Comparison of ENCODE assay signal across 1 cellular context in the genomic region with DNA sequence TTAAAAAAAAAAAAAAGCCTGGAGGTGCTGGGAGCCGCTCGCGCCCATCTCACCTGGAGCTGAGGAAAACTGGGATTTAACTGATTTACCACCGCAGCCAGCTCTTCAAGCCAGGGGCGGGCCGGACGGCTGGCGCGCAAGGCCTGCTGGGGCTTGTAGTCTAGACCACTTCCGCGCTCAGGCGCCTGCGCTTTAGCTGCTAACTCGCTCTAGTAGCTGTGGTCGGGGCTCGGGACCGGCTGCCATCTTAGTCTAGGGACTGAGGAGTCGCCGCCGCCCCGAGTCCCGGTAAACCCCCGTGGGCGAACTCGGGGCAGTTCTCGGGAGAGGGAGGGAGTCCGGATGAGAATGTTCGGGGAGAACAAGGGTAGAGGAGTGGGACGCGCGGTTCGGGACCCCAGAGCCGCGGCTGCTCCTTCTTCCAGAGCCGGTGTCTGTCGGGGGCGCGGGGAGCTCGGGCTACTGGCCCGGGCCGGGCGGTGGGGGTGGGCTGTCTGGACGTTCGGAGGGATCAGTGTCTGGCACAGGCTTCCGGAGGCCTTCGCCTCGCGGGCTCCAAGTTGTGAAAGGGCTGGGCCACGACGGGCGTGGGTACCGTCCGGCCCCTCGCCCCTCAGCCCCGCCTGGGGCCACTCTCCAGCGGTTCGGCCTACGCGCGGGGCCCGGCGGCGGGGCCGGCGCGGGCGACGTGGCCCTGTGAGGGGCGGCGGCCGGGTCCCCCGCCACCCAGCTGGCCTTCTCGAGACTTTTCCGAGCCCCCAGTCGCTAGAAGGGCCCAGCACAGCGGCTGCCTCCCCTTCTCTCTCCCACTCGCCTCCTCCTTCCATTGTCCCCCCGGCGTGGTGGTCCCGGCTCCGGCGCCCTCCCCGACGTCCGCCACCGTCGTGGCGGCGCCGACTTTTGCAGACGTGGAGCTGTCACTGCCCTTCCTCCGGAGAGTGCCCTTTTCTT.
A peak's percentile ranks its signal among the peaks of the same experiment; 100 is the strongest.
TF ChIP-seq lines count a peak whose summit lies in the region.

A gene (plus strand): TSS at position 212 of the 951 bp plus-strand sequence. CDS start 30,539 bp downstream, outside the sequence.

TF ChIP-seq in GM23338, 12 proteins besides CTCF, POLR2A, EP300 and RAD21 (continued from another document):
- TF ChIP-seq, protein P1, sequence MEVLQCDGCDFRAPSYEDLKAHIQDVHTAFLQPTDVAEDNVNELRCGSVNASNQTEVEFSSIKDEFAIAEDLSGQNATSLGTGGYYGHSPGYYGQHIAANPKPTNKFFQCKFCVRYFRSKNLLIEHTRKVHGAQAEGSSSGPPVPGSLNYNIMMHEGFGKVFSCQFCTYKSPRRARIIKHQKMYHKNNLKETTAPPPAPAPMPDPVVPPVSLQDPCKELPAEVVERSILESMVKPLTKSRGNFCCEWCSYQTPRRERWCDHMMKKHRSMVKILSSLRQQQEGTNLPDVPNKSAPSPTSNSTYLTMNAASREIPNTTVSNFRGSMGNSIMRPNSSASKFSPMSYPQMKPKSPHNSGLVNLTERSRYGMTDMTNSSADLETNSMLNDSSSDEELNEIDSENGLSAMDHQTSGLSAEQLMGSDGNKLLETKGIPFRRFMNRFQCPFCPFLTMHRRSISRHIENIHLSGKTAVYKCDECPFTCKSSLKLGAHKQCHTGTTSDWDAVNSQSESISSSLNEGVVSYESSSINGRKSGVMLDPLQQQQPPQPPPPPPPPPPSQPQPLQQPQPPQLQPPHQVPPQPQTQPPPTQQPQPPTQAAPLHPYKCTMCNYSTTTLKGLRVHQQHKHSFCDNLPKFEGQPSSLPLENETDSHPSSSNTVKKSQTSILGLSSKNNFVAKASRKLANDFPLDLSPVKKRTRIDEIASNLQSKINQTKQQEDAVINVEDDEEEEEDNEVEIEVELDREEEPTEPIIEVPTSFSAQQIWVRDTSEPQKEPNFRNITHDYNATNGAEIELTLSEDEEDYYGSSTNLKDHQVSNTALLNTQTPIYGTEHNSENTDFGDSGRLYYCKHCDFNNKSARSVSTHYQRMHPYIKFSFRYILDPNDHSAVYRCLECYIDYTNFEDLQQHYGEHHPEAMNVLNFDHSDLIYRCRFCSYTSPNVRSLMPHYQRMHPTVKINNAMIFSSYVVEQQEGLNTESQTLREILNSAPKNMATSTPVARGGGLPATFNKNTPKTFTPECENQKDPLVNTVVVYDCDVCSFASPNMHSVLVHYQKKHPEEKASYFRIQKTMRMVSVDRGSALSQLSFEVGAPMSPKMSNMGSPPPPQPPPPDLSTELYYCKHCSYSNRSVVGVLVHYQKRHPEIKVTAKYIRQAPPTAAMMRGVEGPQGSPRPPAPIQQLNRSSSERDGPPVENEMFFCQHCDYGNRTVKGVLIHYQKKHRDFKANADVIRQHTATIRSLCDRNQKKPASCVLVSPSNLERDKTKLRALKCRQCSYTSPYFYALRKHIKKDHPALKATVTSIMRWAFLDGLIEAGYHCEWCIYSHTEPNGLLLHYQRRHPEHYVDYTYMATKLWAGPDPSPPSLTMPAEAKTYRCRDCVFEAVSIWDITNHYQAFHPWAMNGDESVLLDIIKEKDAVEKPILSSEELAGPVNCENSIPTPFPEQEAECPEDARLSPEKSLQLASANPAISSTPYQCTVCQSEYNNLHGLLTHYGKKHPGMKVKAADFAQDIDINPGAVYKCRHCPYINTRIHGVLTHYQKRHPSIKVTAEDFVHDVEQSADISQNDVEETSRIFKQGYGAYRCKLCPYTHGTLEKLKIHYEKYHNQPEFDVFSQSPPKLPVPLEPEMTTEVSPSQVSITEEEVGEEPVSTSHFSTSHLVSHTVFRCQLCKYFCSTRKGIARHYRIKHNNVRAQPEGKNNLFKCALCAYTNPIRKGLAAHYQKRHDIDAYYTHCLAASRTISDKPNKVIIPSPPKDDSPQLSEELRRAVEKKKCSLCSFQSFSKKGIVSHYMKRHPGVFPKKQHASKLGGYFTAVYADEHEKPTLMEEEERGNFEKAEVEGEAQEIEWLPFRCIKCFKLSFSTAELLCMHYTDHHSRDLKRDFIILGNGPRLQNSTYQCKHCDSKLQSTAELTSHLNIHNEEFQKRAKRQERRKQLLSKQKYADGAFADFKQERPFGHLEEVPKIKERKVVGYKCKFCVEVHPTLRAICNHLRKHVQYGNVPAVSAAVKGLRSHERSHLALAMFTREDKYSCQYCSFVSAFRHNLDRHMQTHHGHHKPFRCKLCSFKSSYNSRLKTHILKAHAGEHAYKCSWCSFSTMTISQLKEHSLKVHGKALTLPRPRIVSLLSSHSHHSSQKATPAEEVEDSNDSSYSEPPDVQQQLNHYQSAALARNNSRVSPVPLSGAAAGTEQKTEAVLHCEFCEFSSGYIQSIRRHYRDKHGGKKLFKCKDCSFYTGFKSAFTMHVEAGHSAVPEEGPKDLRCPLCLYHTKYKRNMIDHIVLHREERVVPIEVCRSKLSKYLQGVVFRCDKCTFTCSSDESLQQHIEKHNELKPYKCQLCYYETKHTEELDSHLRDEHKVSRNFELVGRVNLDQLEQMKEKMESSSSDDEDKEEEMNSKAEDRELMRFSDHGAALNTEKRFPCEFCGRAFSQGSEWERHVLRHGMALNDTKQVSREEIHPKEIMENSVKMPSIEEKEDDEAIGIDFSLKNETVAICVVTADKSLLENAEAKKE (CRISPR knock-in tag; IDR thresholded peaks at IDR 0.05), result no peak
- TF ChIP-seq, protein P2, sequence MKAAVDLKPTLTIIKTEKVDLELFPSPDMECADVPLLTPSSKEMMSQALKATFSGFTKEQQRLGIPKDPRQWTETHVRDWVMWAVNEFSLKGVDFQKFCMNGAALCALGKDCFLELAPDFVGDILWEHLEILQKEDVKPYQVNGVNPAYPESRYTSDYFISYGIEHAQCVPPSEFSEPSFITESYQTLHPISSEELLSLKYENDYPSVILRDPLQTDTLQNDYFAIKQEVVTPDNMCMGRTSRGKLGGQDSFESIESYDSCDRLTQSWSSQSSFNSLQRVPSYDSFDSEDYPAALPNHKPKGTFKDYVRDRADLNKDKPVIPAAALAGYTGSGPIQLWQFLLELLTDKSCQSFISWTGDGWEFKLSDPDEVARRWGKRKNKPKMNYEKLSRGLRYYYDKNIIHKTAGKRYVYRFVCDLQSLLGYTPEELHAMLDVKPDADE (IDR thresholded peaks at IDR 0.05), result peak; percentile 81
- TF ChIP-seq ZNF114 (CRISPR knock-in tag; IDR thresholded peaks at IDR 0.05) (no peak), JUNB (IDR thresholded peaks at IDR 0.05; ENCODE audit: unreplicated experiment) (no peak), CREB1 (CRISPR knock-in tag; IDR thresholded peaks at IDR 0.05; ENCODE audit: low read depth) (no peak)
TF ChIP-seq in GM23338: peak in this region for 2.
